ENCODE assay signal across 8 cellular contexts in genomic region chr11:62787005-62787759, GRCh38. TPM values are rescaled to one million over a fixed set of nuclear protein-coding genes. Genes with fewer than 3 reads are reported as not detected.
DNase-seq lines count a peak whose midpoint lies in the region; ATAC-seq and TF ChIP-seq lines count a peak whose summit lies in the region.

TMEM179B (plus strand) TSS chr11:62787402; CDS start chr11:62787432, 30 bp downstream.

- TF ChIP-seq CTCF in GM12873 (IDR thresholded peaks at IDR 0.05; ENCODE audit: insufficient read depth, low read depth, low read length, missing control alignments) (peak; percentile 77), heart left ventricle (IDR thresholded peaks at IDR 0.05) (peak in 6 of 12 donors; percentile 28 to 60 (median 46)), upper lobe of right lung (IDR thresholded peaks at IDR 0.05) (peak; percentile 48)

- H3K36me3 ChIP-seq in adipocyte (ENCODE audit: control insufficient read depth, insufficient read depth, low read length, severe bottlenecking): peaks cover 30% of the 10 kb centered on the region
- H3K36me3 ChIP-seq in heart left ventricle: peaks cover 0 to 48% (median 32%) of the 10 kb centered on the region in 9 donors
- H3K36me3 ChIP-seq in upper lobe of right lung: peaks cover 28% of the 10 kb centered on the region

- DNase-seq in NCI-H1417 treated with DMSO at 0.1 percent for 48 hours (lab: John Stamatoyannopoulos, UW) (peak; percentile 86), SW480 (ENCODE audit: low spot score) (peak; percentile 99), adipocyte (ENCODE audit: low read depth) (peak; percentile 100), heart left ventricle (peak; percentile 96 to 99 (median 99)), posterior vena cava (ENCODE audit: low spot score) (peak; percentile 99), upper lobe of right lung (peak; percentile 98)

- H3K4me3 ChIP-seq in adipocyte (ENCODE audit: low read length): peak within 1 kb of the TSS; percentile 89
- H3K4me3 ChIP-seq in heart left ventricle: peak within 1 kb of the TSS; percentile 83 to 100 (median 92)
- H3K4me3 ChIP-seq in upper lobe of right lung: peak within 1 kb of the TSS; percentile 74

- H3K9ac ChIP-seq in adipocyte (ENCODE audit: low read length): peak within 1 kb of the TSS; percentile 89

- peak; percentile 81 to 97 for TF ChIP-seq POLR2A in heart left ventricle (IDR thresholded peaks at IDR 0.05)

- ATAC-seq in HG02759 (IDR thresholded peaks at IDR 0.05; ENCODE audit: unreplicated experiment) (peak; percentile 68), heart left ventricle (peak; percentile 81 to 90 (median 89)), upper lobe of right lung (peak; percentile 90)

- 0% methylated on average over 33 to 88 of the region's 88 CpGs for WGBS in heart left ventricle, 4 donors

- H3K4me1 ChIP-seq in adipocyte (ENCODE audit: control insufficient read depth, insufficient read depth, low read length) (peaks cover 27% of the 10 kb centered on the region), heart left ventricle (peaks cover 6 to 54% (median 43%) of the 10 kb centered on the region in 12 donors), upper lobe of right lung (peaks cover 34% of the 10 kb centered on the region)

- intact Hi-C loops in heart left ventricle (cut with DNase I) (loop anchor here in 9 of 10 donors (2.0 to 5.0 kb wide), 8 partner anchors 16 to 95 kb away; partner anchors contain the start of genes NXF1 (in 1 of the 9), SLC3A2 (in 1 of the 9), STX5 (in 1 of the 9) and TAF6L (in 1 of the 9)), posterior vena cava (cut with DNase I) (loop anchor here (5.0 to 10.0 kb wide), 3 partner anchors 48 to 78 kb away; partner anchors contain the start of genes STX5 (in 1 of the 2), TEX54 (in 1 of the 2) and WDR74 (in 1 of the 2)), upper lobe of right lung (cut with DNase I) (no loop called here)

- H3K9me3 ChIP-seq in adipocyte (ENCODE audit: control insufficient read depth, low read length) (no peaks in the 10 kb centered on the region), heart left ventricle (no peaks in the 10 kb centered on the region), upper lobe of right lung (no peaks in the 10 kb centered on the region)

- H3K27me3 ChIP-seq in adipocyte (replicated peaks; ENCODE audit: control insufficient read depth, insufficient read depth, low read length): no peaks in the 10 kb centered on the region
- H3K27me3 ChIP-seq in heart left ventricle: no peaks in the 10 kb centered on the region
- no peaks in the 10 kb centered on the region for H3K27me3 ChIP-seq in upper lobe of right lung

- H3K27ac ChIP-seq in heart left ventricle (peak within 1 kb of the TSS; percentile 88 to 100 (median 98)), upper lobe of right lung (peak within 1 kb of the TSS; percentile 94)

RNA-seq across cellular contexts. Expression of gene TMEM179B, which starts in this region (rescaled TPM):
- total RNA-seq in heart left ventricle: 10 to 100 TPM; 14.7 to 46.0 (median 19.4) TPM
- polyA plus RNA-seq in heart left ventricle: 10 to 100 TPM; 23.8 to 47.3 TPM
- total RNA-seq in posterior vena cava: 10 to 100 TPM; 23.7 to 33.0 TPM
- total RNA-seq in upper lobe of right lung: 52.4 TPM

Comparison
In these comparisons a context has a peak if more than half of its experiments do, and no peak if none do; other contexts are left out.
1. Peak in every context shown above with its lines: DNase-seq, ATAC-seq, H3K4me3 ChIP-seq and H3K27ac ChIP-seq.